Comparison of ENCODE assay signal across 1 cellular context in genomic region chr16:82331397-82331796, GRCh38.
TF ChIP-seq lines count a peak whose summit lies in the region.

No MANE protein-coding gene starts in this region.

TF ChIP-seq in GM23338, 12 proteins besides CTCF, POLR2A, EP300 and RAD21 (continued from another document):
- TF ChIP-seq REST (IDR thresholded peaks at IDR 0.05; ENCODE audit: unreplicated experiment) (no peak), STAT1 (IDR thresholded peaks at IDR 0.05; ENCODE audit: unreplicated experiment) (no peak), ZNF114 (CRISPR knock-in tag; IDR thresholded peaks at IDR 0.05) (no peak), ZNF331 (CRISPR knock-in tag; IDR thresholded peaks at IDR 0.05; ENCODE audit: low read depth) (no peak)
